In genomic region chr14:54763761-54764160, GRCh38 we compare ENCODE assay signal across 14 cellular contexts.
DNase-seq lines count a peak whose midpoint lies in the region; ATAC-seq and TF ChIP-seq lines count a peak whose summit lies in the region.
"Had no signal": no experiment of that assay in that cellular context is flagged by ENCODE, and none has a peak within 500 bp of the region (broad histone marks: within the 10 kb centered on the region; RNA-seq: fewer than 3 reads in every experiment).

No MANE protein-coding gene starts in this region.

- ATAC-seq in heart left ventricle, result no peak
- no peak for ATAC-seq in upper lobe of right lung

- H3K27me3 Mint-ChIP-seq in osteocyte (ENCODE audit: unreplicated experiment), result no peaks in the 10 kb centered on the region
- no peaks in the 10 kb centered on the region for H3K27me3 Mint-ChIP-seq in CD4-positive, alpha-beta memory T cell

- H3K4me3 ChIP-seq in left ventricle myocardium inferior (no peak overlapping the region), heart left ventricle (no peak overlapping the region), mesenchymal stem cell (ENCODE audit: insufficient read depth in 1 of 2, low read depth in 1 of 2, low read length in 2 of 2) (no peak overlapping the region), upper lobe of right lung (no peak overlapping the region)
- no peak overlapping the region for H3K4me3 ChIP-seq in CD4-positive, alpha-beta memory T cell (ENCODE audit: low read length in 2 of 2)
- H3K4me3 ChIP-seq: BLaER1 had no signal

- peaks cover 51% of the 10 kb centered on the region for H3K36me3 ChIP-seq in left ventricle myocardium inferior
- peaks cover 0 to 89% (median 69%) of the 10 kb centered on the region in 9 donors for H3K36me3 ChIP-seq in heart left ventricle
- peaks cover 79 to 82% of the 10 kb centered on the region in 2 experiments for H3K36me3 ChIP-seq in mesenchymal stem cell (ENCODE audit: control insufficient read depth in 1 of 2, insufficient read depth in 2 of 2, low read depth in 1 of 2, low read length in 2 of 2)
- no peaks in the 10 kb centered on the region for H3K36me3 ChIP-seq in CD4-positive, alpha-beta memory T cell (ENCODE audit: insufficient read depth, low read length)
- peaks cover 22% of the 10 kb centered on the region for H3K36me3 ChIP-seq in upper lobe of right lung

- DNase-seq in left ventricle myocardium inferior (no peak), heart left ventricle (no peak), mesenchymal stem cell (no peak), osteocyte (ENCODE audit: extremely low spot score, unreplicated experiment) (no peak), NK-92 (lab: John Stamatoyannopoulos, UW; ENCODE audit: unreplicated experiment) (no peak), upper lobe of right lung (no peak), activated T-cell treated with anti-CD3 and anti-CD28 coated beads for 4 hours (no peak)
- DNase-seq in CD4-positive, alpha-beta memory T cell, result no peak
- DNase-seq: 8988T, AML-193, DMS 273 treated with DMSO at 0.1 percent for 48 hours, HCEC 1CT, HFFc6 had no signal

- peak overlapping the region; percentile 67 for H3K27ac Mint-ChIP-seq in osteocyte (ENCODE audit: unreplicated experiment)
- no peak overlapping the region for H3K27ac Mint-ChIP-seq in CD4-positive, alpha-beta memory T cell
- H3K27ac Mint-ChIP-seq: HFFc6 had no signal

- intact Hi-C loops in left ventricle myocardium inferior (cut with micrococcal nuclease), result no loop called here
- intact Hi-C loops in heart left ventricle (cut with DNase I), result no loop called here
- intact Hi-C loops in CD4-positive, alpha-beta memory T cell (cut with micrococcal nuclease), result no loop called here
- intact Hi-C loops in upper lobe of right lung (cut with DNase I), result no loop called here

- no peak overlapping the region for H2AFZ ChIP-seq in mesenchymal stem cell (ENCODE audit: low read depth, low read length)

- peaks cover 30% of the 10 kb centered on the region for H3K4me1 Mint-ChIP-seq in osteocyte (ENCODE audit: unreplicated experiment)
- no peaks in the 10 kb centered on the region for H3K4me1 Mint-ChIP-seq in CD4-positive, alpha-beta memory T cell

- peaks cover 7% of the 10 kb centered on the region for H3K79me1 ChIP-seq in mesenchymal stem cell (replicated peaks; ENCODE audit: low read length, poor library complexity, severe bottlenecking)

- TF ChIP-seq POLR2A in heart left ventricle (IDR thresholded peaks at IDR 0.05), result no peak

- no peak overlapping the region for H3K4me3 Mint-ChIP-seq in osteocyte (ENCODE audit: unreplicated experiment)
- H3K4me3 Mint-ChIP-seq in CD4-positive, alpha-beta memory T cell, result no peak overlapping the region
- H3K4me3 Mint-ChIP-seq: HFFc6 had no signal

- no peak for TF ChIP-seq CTCF in left ventricle myocardium inferior (IDR thresholded peaks at IDR 0.05; ENCODE audit: borderline replicate concordance)
- no peak for TF ChIP-seq CTCF in heart left ventricle (IDR thresholded peaks at IDR 0.05)
- no peak for TF ChIP-seq CTCF in osteocyte (IDR thresholded peaks at IDR 0.05)
- no peak for TF ChIP-seq CTCF in upper lobe of right lung (IDR thresholded peaks at IDR 0.05)

- no peaks in the 10 kb centered on the region for H3K27me3 ChIP-seq in left ventricle myocardium inferior (ENCODE audit: low read depth)
- no peaks in the 10 kb centered on the region for H3K27me3 ChIP-seq in heart left ventricle
- no peaks in the 10 kb centered on the region for H3K27me3 ChIP-seq in mesenchymal stem cell (ENCODE audit: control insufficient read depth in 1 of 2, insufficient read depth in 1 of 2, low read length in 2 of 2)
- H3K27me3 ChIP-seq in CD4-positive, alpha-beta memory T cell (ENCODE audit: insufficient read depth, low read length), result no peaks in the 10 kb centered on the region
- no peaks in the 10 kb centered on the region for H3K27me3 ChIP-seq in upper lobe of right lung
- H3K27me3 ChIP-seq: BLaER1 had no signal

- H3K9me3 ChIP-seq in left ventricle myocardium inferior (replicated peaks) (no peaks in the 10 kb centered on the region), heart left ventricle (no peaks in the 10 kb centered on the region), mesenchymal stem cell (ENCODE audit: control insufficient read depth, low read length) (no peaks in the 10 kb centered on the region), upper lobe of right lung (no peaks in the 10 kb centered on the region)
- no peaks in the 10 kb centered on the region for H3K9me3 ChIP-seq in CD4-positive, alpha-beta memory T cell (ENCODE audit: control insufficient read depth in 1 of 2, low read length in 2 of 2)
- H3K9me3 ChIP-seq: BLaER1 had no signal

- H3K27ac ChIP-seq in left ventricle myocardium inferior (replicated peaks) (peak overlapping the region; percentile 0), heart left ventricle (no peak overlapping the region), mesenchymal stem cell (ENCODE audit: low read length, poor library complexity, severe bottlenecking) (no peak overlapping the region), upper lobe of right lung (no peak overlapping the region)
- H3K27ac ChIP-seq in CD4-positive, alpha-beta memory T cell (ENCODE audit: low read depth, low read length), result no peak overlapping the region
- H3K27ac ChIP-seq: BLaER1 had no signal

- H3K4ac ChIP-seq in mesenchymal stem cell (ENCODE audit: low read depth in 1 of 2, low read length in 2 of 2), result no peak overlapping the region

- H3K9me3 Mint-ChIP-seq in osteocyte (ENCODE audit: unreplicated experiment), result no peaks in the 10 kb centered on the region
- no peaks in the 10 kb centered on the region for H3K9me3 Mint-ChIP-seq in CD4-positive, alpha-beta memory T cell
- H3K9me3 Mint-ChIP-seq: HFFc6 had no signal

- peaks cover 60% of the 10 kb centered on the region for H3K4me1 ChIP-seq in left ventricle myocardium inferior
- H3K4me1 ChIP-seq in heart left ventricle, result peaks cover 0 to 46% (median 6%) of the 10 kb centered on the region in 12 donors
- H3K4me1 ChIP-seq in mesenchymal stem cell (ENCODE audit: control insufficient read depth, insufficient read depth, low read depth, low read length), result peaks cover 11% of the 10 kb centered on the region
- H3K4me1 ChIP-seq in CD4-positive, alpha-beta memory T cell (ENCODE audit: insufficient read depth, low read length), result no peaks in the 10 kb centered on the region
- no peaks in the 10 kb centered on the region for H3K4me1 ChIP-seq in upper lobe of right lung

- CTCF ChIA-PET in CD4-positive, alpha-beta memory T cell (lab: Charles Lee; ENCODE audit: partially characterized antibody), result interaction anchor here (0.5 to 2.5 kb wide), 3 partner anchors 10 to 200 kb away, joined by 3 to 13 read pairs (median 3); no protein-coding TSS in a partner anchor

- WGBS in heart left ventricle, 4 donors, result 88 to 94% (median 90%) methylated on average over 12 of the region's 12 CpGs
- 96% methylated on average over 12 of the region's 12 CpGs for WGBS in mesenchymal stem cell

- no peak overlapping the region for H3K4me2 ChIP-seq in mesenchymal stem cell (ENCODE audit: low read length, poor library complexity, severe bottlenecking)
- H3K4me2 ChIP-seq: BLaER1 had no signal

- no peak overlapping the region for H4K8ac ChIP-seq in mesenchymal stem cell (ENCODE audit: low read length)

- no peak overlapping the region for H3K9ac ChIP-seq in mesenchymal stem cell (ENCODE audit: low read length)
- H3K9ac ChIP-seq: BLaER1 had no signal

- peak overlapping the region; percentile 13 for H4K91ac ChIP-seq in mesenchymal stem cell (ENCODE audit: low read length)

- POLR2A ChIA-PET in CD4-positive, alpha-beta memory T cell (lab: Charles Lee; ENCODE audit: partially characterized antibody), result no interaction called here

- H2BK5ac ChIP-seq in mesenchymal stem cell (ENCODE audit: low read depth, low read length, poor library complexity, severe bottlenecking), result no peak overlapping the region

- no peak overlapping the region for H2BK120ac ChIP-seq in mesenchymal stem cell (ENCODE audit: low read depth, low read length)

- no peak overlapping the region for H2BK15ac ChIP-seq in mesenchymal stem cell (ENCODE audit: low read depth, poor library complexity, severe bottlenecking)

- no peak overlapping the region for H3K23ac ChIP-seq in mesenchymal stem cell (ENCODE audit: low read length in 2 of 2)

- H3K36me3 Mint-ChIP-seq in osteocyte (ENCODE audit: unreplicated experiment), result peaks cover 20% of the 10 kb centered on the region
- no peaks in the 10 kb centered on the region for H3K36me3 Mint-ChIP-seq in CD4-positive, alpha-beta memory T cell

- H2AK5ac ChIP-seq in mesenchymal stem cell (ENCODE audit: low read length, severe bottlenecking), result no peak overlapping the region

- no peak overlapping the region for H3K14ac ChIP-seq in mesenchymal stem cell (ENCODE audit: low read length in 2 of 2)

- no peak overlapping the region for H2BK12ac ChIP-seq in mesenchymal stem cell (ENCODE audit: low read length in 2 of 2)

- no peak overlapping the region for H3K18ac ChIP-seq in mesenchymal stem cell (ENCODE audit: low read depth in 1 of 2, low read length in 2 of 2)
